Comparison of ENCODE assay signal across 10 cellular contexts in genomic region chr7:127854383-127854782, GRCh38.
"Had no signal": no experiment of that assay in that cellular context is flagged by ENCODE, and none has a peak within 500 bp of the region (broad histone marks: within the 10 kb centered on the region; RNA-seq: fewer than 3 reads in every experiment).

No MANE protein-coding gene starts in this region.

- FAIRE-seq: H1, H54, HepG2 had no signal

- H3K4me3 ChIP-seq: GM23338 had no signal

- DNase-seq: H9, HCEC 1CT, HFFc6, KG1 had no signal

- H3K9me3 Mint-ChIP-seq: GM23338, H9, HFFc6, IgD-negative memory B cell had no signal

- H3K27me3 Mint-ChIP-seq: IgD-negative memory B cell had no signal

- H3K27ac ChIP-seq: HL-60 had no signal

- H3K4me3 Mint-ChIP-seq: GM23338, H9, HFFc6, IgD-negative memory B cell had no signal

- ATAC-seq: GM23338, HepG2 had no signal

- H3K27ac Mint-ChIP-seq: GM23338, HFFc6, IgD-negative memory B cell had no signal

- H3K4me2 ChIP-seq: GM23338 had no signal
